In genomic region chr4:73477176-73477575, GRCh38 we compare ENCODE assay signal across 26 cellular contexts. TPM values are rescaled to one million over a fixed set of nuclear protein-coding genes. Genes with fewer than 3 reads are reported as not detected.
"Had no signal": no experiment of that assay in that cellular context is flagged by ENCODE, and none has a peak within 500 bp of the region (broad histone marks: within the 10 kb centered on the region; RNA-seq: fewer than 3 reads in every experiment).

No MANE protein-coding gene starts in this region.

- H3K9me3 ChIP-seq: thyroid gland, vagina had no signal

- FAIRE-seq: endothelial cell of umbilical vein had no signal

- H3K4me1 ChIP-seq: sigmoid colon, thyroid gland, vagina had no signal

- H3K4me3 Mint-ChIP-seq: endodermal cell, naive B cell, type B pancreatic cell had no signal

- H3K27me3 ChIP-seq: hepatocyte, sigmoid colon, thyroid gland, vagina had no signal

- DNase-seq: effector CD4-positive, alpha-beta T cell; endodermal cell; erythroblast; foreskin melanocyte; head of caudate nucleus; left colon; left ventricle myocardium superior; mesenchymal stem cell; midbrain; naive B cell; sigmoid colon; stimulated activated CD4-positive, alpha-beta T cell treated with anti-CD3 and anti-CD28 coated beads, Interleukin-2, amount 100 ng/mL, for 48 hours; thyroid gland had no signal

- H3K27ac ChIP-seq: coronary artery, hepatocyte, sigmoid colon, skin epidermis, thyroid gland, vagina had no signal

- H3K27me3 Mint-ChIP-seq: type B pancreatic cell had no signal

- H3K36me3 ChIP-seq: sigmoid colon, thyroid gland, vagina had no signal

- H3K4me1 Mint-ChIP-seq: endodermal cell, naive B cell had no signal

- H3K36me3 Mint-ChIP-seq: type B pancreatic cell had no signal

- H3K27ac Mint-ChIP-seq: endodermal cell, naive B cell, type B pancreatic cell had no signal

- ATAC-seq: left colon, left ventricle myocardium superior had no signal

- H3K4me3 ChIP-seq: coronary artery, hepatocyte, lung, sigmoid colon, skin epidermis, thyroid gland, vagina had no signal

RNA-seq across cellular contexts. Expression of gene AFM, which starts 4.4 kb away (rescaled TPM):
- total RNA-seq: cerebellum, dermis microvascular lymphatic vessel endothelial cell, endodermal cell, endothelial cell of umbilical vein, kidney epithelial cell, left colon, left ventricle myocardium superior, osteocyte, pulmonary artery endothelial cell, sigmoid colon, thyroid gland, vagina had no signal
- polyA plus RNA-seq: endothelial cell of umbilical vein, lung, neural cell, sigmoid colon had no signal

RNA-seq across cellular contexts. Expression of gene AFP, which starts 41.2 kb away (rescaled TPM):
- total RNA-seq: dermis microvascular lymphatic vessel endothelial cell, endothelial cell of umbilical vein, kidney epithelial cell, left colon, left ventricle myocardium superior, osteocyte, pulmonary artery endothelial cell, sigmoid colon, thyroid gland, vagina had no signal
- polyA plus RNA-seq: endothelial cell of umbilical vein, lung, neural cell, sigmoid colon had no signal
